ENCODE assay signal across 8 cellular contexts in genomic region chr1:230109871-230110667, GRCh38.
DNase-seq lines count a peak whose midpoint lies in the region; ATAC-seq and TF ChIP-seq lines count a peak whose summit lies in the region.

No MANE protein-coding gene starts in this region.

- H3K9me3 ChIP-seq in MM.1S (replicated peaks; ENCODE audit: insufficient read depth, low read length) = no peaks in the 10 kb centered on the region

- no peaks in the 10 kb centered on the region for H3K36me3 ChIP-seq in MM.1S (replicated peaks; ENCODE audit: insufficient read depth, low read length)

- H3K4me3 ChIP-seq in MM.1S (ENCODE audit: low read length) = peak overlapping the region; percentile 17

- peaks cover 90% of the 10 kb centered on the region for H3K79me2 ChIP-seq in MM.1S (ENCODE audit: low read length)

- no peaks in the 10 kb centered on the region for H3K27me3 ChIP-seq in MM.1S (replicated peaks; ENCODE audit: insufficient read depth, low read length)

- peak; percentile 91 for DNase-seq in GM13977 (ENCODE audit: low spot score)
- peak; percentile 99 for DNase-seq in MM.1S
- DNase-seq in activated T-helper 9 cell treated with anti-CD3 and anti-CD28 coated beads, Interleukin-2, amount 50 U/mL, for 16 hours (ENCODE audit: low read depth) = peak; percentile 64
- DNase-seq in stimulated activated CD4-positive, alpha-beta T cell treated with anti-CD3 and anti-CD28 coated beads, Interleukin-15, amount 100 ng/mL, for 24 hours = peak; percentile 91
- no peak for DNase-seq in ACHN
- no peak for DNase-seq in NCI-H2029 treated with DMSO at 0.1 percent for 48 hours (lab: John Stamatoyannopoulos, UW)
- no peak for DNase-seq in NOMO-1 (lab: John Stamatoyannopoulos, UW; ENCODE audit: unreplicated experiment in 2 of 2)

- H4K20me1 ChIP-seq in MM.1S (ENCODE audit: insufficient read depth, low read length) = no peaks in the 10 kb centered on the region

- peaks cover 71% of the 10 kb centered on the region for H3K4me1 ChIP-seq in MM.1S (ENCODE audit: low read length)

- peaks cover 40% of the 10 kb centered on the region for H3F3A ChIP-seq in MM.1S (ENCODE audit: insufficient read depth, low read length)

- H3K27ac ChIP-seq in MM.1S (ENCODE audit: low read length) = peak overlapping the region; percentile 93

- H3K9me2 ChIP-seq in MM.1S (replicated peaks; ENCODE audit: insufficient read depth, low read length) = no peaks in the 10 kb centered on the region

- peak overlapping the region; percentile 0; the same call in 1 of the 2 replicates for H2AFZ ChIP-seq in MM.1S (ENCODE audit: low read length)

- in situ Hi-C loops in GM13977 (cut with MboI; ENCODE audit: low pct_unique_long_range_greater_than_20kb, low sequenced_read_pairs, unreplicated experiment) = no loop called here
- in situ Hi-C loops in ACHN (cut with HindIII; ENCODE audit: low pct_ligation_motif_present, low pct_unique_long_range_greater_than_20kb, low sequenced_read_pairs) = no loop called here

- ATAC-seq in GM21723 (IDR thresholded peaks at IDR 0.05; ENCODE audit: unreplicated experiment) = peak; percentile 89

- TF ChIP-seq CTCF in GM13977 (IDR thresholded peaks at IDR 0.05; ENCODE audit: extremely low read depth, insufficient read depth, missing control alignments) = peak; percentile 57
- peak; percentile 56 for TF ChIP-seq CTCF in MM.1S (IDR thresholded peaks at IDR 0.05; ENCODE audit: low read length)

- H3K9ac ChIP-seq in MM.1S (ENCODE audit: low read length) = peak overlapping the region; percentile 60

- peak overlapping the region; percentile 70 for H3K4me2 ChIP-seq in MM.1S (ENCODE audit: low read depth, low read length)

Comparison
In these comparisons a context has a peak if more than half of its experiments do, and no peak if none do; other contexts are left out.
1. DNase-seq: peak in GM13977 (single experiment), MM.1S (single experiment), activated T-helper 9 cell treated with anti-CD3 and anti-CD28 coated beads, Interleukin-2, amount 50 U/mL, for 16 hours (single experiment) and stimulated activated CD4-positive, alpha-beta T cell treated with anti-CD3 and anti-CD28 coated beads, Interleukin-15, amount 100 ng/mL, for 24 hours (single experiment); none in ACHN (single experiment), NCI-H2029 treated with DMSO at 0.1 percent for 48 hours (single experiment) and NOMO-1 (0 of 2).